1 cellular context compared by ENCODE assay signal in the genomic region with DNA sequence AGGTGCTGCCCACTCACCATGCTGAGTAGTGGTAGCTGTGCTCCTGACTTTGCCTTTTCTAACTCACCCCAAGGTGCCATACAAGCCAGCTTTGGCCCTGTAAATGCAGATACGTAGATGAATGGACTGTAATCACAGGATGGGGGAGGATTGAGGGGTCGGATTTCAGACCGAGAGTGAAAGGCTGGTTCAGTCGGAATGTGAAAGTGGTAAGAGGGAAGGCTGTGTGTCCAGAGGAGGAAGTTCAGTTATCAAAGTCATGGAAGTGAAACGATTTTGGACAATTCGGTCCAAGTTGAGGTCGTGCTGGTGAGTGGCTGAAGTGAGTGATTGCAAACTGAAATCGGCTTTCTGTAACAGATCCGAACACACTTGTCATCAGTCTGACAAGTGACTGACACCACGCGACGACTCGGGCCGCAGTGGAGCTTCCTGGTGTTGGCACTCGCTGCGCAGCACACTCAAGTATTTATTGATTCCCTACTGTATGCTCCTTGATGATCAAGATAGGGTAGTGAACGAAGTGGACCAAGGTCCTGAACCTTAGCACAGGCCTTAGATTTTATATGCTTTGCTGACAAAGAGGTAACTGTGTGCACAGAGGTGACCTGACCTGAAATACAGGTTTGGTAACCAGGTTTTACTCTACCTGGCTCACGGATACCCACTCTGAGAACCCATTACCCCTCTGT.
TF ChIP-seq lines count a peak whose summit lies in the region.

No MANE protein-coding gene starts in this region.

TF ChIP-seq in K562, 482 proteins besides CTCF, POLR2A, EP300 and RAD21:
- TF ChIP-seq PHTF2 (CRISPR knock-in tag; IDR thresholded peaks at IDR 0.05) (no peak), NONO (IDR thresholded peaks at IDR 0.05; ENCODE audit: low read depth in 2 of 2, low read length in 1 of 2) (no peak)
- TF ChIP-seq, protein P1, sequence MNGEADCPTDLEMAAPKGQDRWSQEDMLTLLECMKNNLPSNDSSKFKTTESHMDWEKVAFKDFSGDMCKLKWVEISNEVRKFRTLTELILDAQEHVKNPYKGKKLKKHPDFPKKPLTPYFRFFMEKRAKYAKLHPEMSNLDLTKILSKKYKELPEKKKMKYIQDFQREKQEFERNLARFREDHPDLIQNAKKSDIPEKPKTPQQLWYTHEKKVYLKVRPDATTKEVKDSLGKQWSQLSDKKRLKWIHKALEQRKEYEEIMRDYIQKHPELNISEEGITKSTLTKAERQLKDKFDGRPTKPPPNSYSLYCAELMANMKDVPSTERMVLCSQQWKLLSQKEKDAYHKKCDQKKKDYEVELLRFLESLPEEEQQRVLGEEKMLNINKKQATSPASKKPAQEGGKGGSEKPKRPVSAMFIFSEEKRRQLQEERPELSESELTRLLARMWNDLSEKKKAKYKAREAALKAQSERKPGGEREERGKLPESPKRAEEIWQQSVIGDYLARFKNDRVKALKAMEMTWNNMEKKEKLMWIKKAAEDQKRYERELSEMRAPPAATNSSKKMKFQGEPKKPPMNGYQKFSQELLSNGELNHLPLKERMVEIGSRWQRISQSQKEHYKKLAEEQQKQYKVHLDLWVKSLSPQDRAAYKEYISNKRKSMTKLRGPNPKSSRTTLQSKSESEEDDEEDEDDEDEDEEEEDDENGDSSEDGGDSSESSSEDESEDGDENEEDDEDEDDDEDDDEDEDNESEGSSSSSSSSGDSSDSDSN (IDR thresholded peaks at IDR 0.05; ENCODE audit: borderline replicate concordance in 1 of 2, low read depth in 2 of 2, low read length in 2 of 2): no peak
TF ChIP-seq in K562: peak in this region for 0.
